Comparison of ENCODE assay signal across 13 cellular contexts in the genomic region with DNA sequence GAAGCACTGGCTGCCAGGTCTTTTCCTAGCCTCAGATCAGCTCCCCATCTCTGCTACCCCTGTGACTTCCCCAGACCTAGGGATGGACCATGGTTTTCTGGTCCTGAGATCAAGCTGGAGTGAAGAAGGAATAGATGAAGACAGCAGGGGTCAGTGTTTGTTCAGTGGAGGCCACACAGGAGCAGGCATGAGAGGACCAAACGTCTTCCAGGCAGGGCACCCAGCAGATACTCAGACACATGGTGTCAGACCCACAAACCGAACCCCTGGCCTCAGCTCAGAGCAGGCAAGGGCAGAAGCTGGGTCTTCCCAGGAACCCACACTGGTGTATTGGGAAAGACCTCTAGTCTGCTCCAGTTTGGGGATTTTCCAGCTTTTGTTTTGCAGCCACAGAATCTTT.
A peak's percentile ranks its signal among the peaks of the same experiment; 100 is the strongest.
DNase-seq lines count a peak whose midpoint lies in the region; ATAC-seq, FAIRE-seq and TF ChIP-seq lines count a peak whose summit lies in the region.
"Had no signal": no experiment of that assay in that cellular context is flagged by ENCODE, and none has a peak within 500 bp of the region (broad histone marks: within the 10 kb centered on the region; RNA-seq: fewer than 3 reads in every experiment).

No MANE protein-coding gene starts in this region.

- H3K36me3 ChIP-seq in bronchial epithelial cell (ENCODE audit: control insufficient read depth, insufficient read depth, low read length) (no peaks in the 10 kb centered on the region), spleen (no peaks in the 10 kb centered on the region)
- H3K36me3 ChIP-seq: SJSA1, upper lobe of left lung had no signal

- no peak for FAIRE-seq in bronchial epithelial cell (lab: Jason Lieb, UNC)

- H3K4me3 ChIP-seq in bronchial epithelial cell (ENCODE audit: low read depth, low read length), result no peak overlapping the region
- H3K4me3 ChIP-seq in spleen, result no peak overlapping the region
- H3K4me3 ChIP-seq: SJSA1, upper lobe of left lung had no signal

- H3K4me1 Mint-ChIP-seq in osteocyte (ENCODE audit: unreplicated experiment), result no peaks in the 10 kb centered on the region
- H3K4me1 Mint-ChIP-seq: activated B cell treated with CpG ODN at 0.5 μM for 24 hours had no signal

- no peaks in the 10 kb centered on the region for H3K4me1 ChIP-seq in spleen
- H3K4me1 ChIP-seq: upper lobe of left lung had no signal

- H3K9me3 Mint-ChIP-seq in osteocyte (ENCODE audit: unreplicated experiment), result peaks cover 7% of the 10 kb centered on the region
- H3K9me3 Mint-ChIP-seq: activated B cell treated with CpG ODN at 0.5 μM for 24 hours had no signal

- no peak overlapping the region for H3K4me3 Mint-ChIP-seq in osteocyte (ENCODE audit: unreplicated experiment)
- H3K4me3 Mint-ChIP-seq: activated B cell treated with CpG ODN at 0.5 μM for 24 hours had no signal

- no peak for TF ChIP-seq POLR2A in spleen (IDR thresholded peaks at IDR 0.05)

- no peaks in the 10 kb centered on the region for H3K27me3 ChIP-seq in bronchial epithelial cell (ENCODE audit: control insufficient read depth, insufficient read depth, low read length)
- H3K27me3 ChIP-seq in spleen (replicated peaks in 1 of 7), result peaks cover 0 to 5% (median 0%) of the 10 kb centered on the region in 7 donors
- H3K27me3 ChIP-seq: SJSA1, upper lobe of left lung had no signal

- 22 to 36% (median 28%) methylated on average over 2 of the region's 2 CpGs for WGBS in spleen, 5 donors

- ATAC-seq in GM18517 (IDR thresholded peaks at IDR 0.05; ENCODE audit: unreplicated experiment), result no peak

- intact Hi-C loops in spleen (cut with DNase I; ENCODE audit: low total_unique reads), result no loop called here

- H3K9me3 ChIP-seq in spleen, result peaks cover 0 to 18% (median 10%) of the 10 kb centered on the region in 8 donors
- H3K9me3 ChIP-seq: SJSA1, upper lobe of left lung had no signal

- no peaks in the 10 kb centered on the region for H3K36me3 Mint-ChIP-seq in osteocyte (ENCODE audit: unreplicated experiment)

- H3K27ac ChIP-seq in spleen, result no peak overlapping the region
- H3K27ac ChIP-seq: SJSA1, upper lobe of left lung had no signal

- peak; percentile 11 for DNase-seq in NK-92 treated with Interleukin-12 subunit alpha and Interleukin-12 subunit beta, amount 100 ng/mL, for 24 hours (lab: John Stamatoyannopoulos, UW)
- DNase-seq in NK-92 (lab: John Stamatoyannopoulos, UW; ENCODE audit: unreplicated experiment), result no peak
- DNase-seq in MV-4-11 (lab: John Stamatoyannopoulos, UW), result peak; percentile 20
- DNase-seq in bronchial epithelial cell (ENCODE audit: low read depth), result peak; percentile 1
- DNase-seq in osteocyte (ENCODE audit: extremely low spot score, unreplicated experiment), result no peak
- DNase-seq in spleen, result no peak
- no peak for DNase-seq in Ammon's horn (ENCODE audit: low spot score)
- DNase-seq: activated B cell treated with CpG ODN at 0.5 μM for 24 hours, erythroblast, NCI-H510A treated with DMSO at 0.1 percent for 48 hours had no signal

- no peaks in the 10 kb centered on the region for H3K27me3 Mint-ChIP-seq in osteocyte (ENCODE audit: unreplicated experiment)
- H3K27me3 Mint-ChIP-seq: activated B cell treated with CpG ODN at 0.5 μM for 24 hours had no signal

- no peak overlapping the region for H3K27ac Mint-ChIP-seq in osteocyte (ENCODE audit: unreplicated experiment)
- H3K27ac Mint-ChIP-seq: activated B cell treated with CpG ODN at 0.5 μM for 24 hours had no signal

- no peak for TF ChIP-seq CTCF in bronchial epithelial cell (IDR thresholded peaks at IDR 0.05; ENCODE audit: insufficient read depth, low read length, severe bottlenecking)
- peak; percentile 29 for TF ChIP-seq CTCF in osteocyte (IDR thresholded peaks at IDR 0.05)
- TF ChIP-seq CTCF in spleen (IDR thresholded peaks at IDR 0.05 in 8 of 11, conservative IDR thresholded peaks at IDR 0.05 in 3 of 11), result no peak

Comparison
In these comparisons a context has a peak if more than half of its experiments do, and no peak if none do; other contexts are left out.
1. DNase-seq: peak in NK-92 treated with Interleukin-12 subunit alpha and Interleukin-12 subunit beta, amount 100 ng/mL, for 24 hours (single experiment), MV-4-11 (single experiment) and bronchial epithelial cell (single experiment); none in NK-92 (single experiment), osteocyte (single experiment), spleen (single experiment) and Ammon's horn (single experiment).